ENCODE assay signal across 1 cellular context in genomic region chr1:19665044-19665455, GRCh38.
TF ChIP-seq lines count a peak whose summit lies in the region.

No MANE protein-coding gene starts in this region.

TF ChIP-seq in HepG2, 621 proteins besides CTCF, POLR2A, EP300 and RAD21:
- no peak for TF ChIP-seq ZNF121 (CRISPR knock-in tag; IDR thresholded peaks at IDR 0.05)
- no peak for TF ChIP-seq ZNF562 (CRISPR knock-in tag; IDR thresholded peaks at IDR 0.05; ENCODE audit: borderline replicate concordance)
- TF ChIP-seq, protein P1, sequence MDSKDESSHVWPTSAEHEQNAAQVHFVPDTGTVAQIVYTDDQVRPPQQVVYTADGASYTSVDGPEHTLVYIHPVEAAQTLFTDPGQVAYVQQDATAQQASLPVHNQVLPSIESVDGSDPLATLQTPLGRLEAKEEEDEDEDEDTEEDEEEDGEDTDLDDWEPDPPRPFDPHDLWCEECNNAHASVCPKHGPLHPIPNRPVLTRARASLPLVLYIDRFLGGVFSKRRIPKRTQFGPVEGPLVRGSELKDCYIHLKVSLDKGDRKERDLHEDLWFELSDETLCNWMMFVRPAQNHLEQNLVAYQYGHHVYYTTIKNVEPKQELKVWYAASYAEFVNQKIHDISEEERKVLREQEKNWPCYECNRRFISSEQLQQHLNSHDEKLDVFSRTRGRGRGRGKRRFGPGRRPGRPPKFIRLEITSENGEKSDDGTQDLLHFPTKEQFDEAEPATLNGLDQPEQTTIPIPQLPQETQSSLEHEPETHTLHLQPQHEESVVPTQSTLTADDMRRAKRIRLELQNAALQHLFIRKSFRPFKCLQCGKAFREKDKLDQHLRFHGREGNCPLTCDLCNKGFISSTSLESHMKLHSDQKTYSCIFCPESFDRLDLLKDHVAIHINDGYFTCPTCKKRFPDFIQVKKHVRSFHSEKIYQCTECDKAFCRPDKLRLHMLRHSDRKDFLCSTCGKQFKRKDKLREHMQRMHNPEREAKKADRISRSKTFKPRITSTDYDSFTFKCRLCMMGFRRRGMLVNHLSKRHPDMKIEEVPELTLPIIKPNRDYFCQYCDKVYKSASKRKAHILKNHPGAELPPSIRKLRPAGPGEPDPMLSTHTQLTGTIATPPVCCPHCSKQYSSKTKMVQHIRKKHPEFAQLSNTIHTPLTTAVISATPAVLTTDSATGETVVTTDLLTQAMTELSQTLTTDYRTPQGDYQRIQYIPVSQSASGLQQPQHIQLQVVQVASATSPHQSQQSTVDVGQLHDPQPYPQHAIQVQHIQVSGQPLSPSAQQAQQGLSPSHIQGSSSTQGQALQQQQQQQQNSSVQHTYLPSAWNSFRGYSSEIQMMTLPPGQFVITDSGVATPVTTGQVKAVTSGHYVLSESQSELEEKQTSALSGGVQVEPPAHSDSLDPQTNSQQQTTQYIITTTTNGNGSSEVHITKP (CRISPR knock-in tag; IDR thresholded peaks at IDR 0.05; ENCODE audit: low read depth): no peak
- no peak for TF ChIP-seq ZNF329 (CRISPR knock-in tag; IDR thresholded peaks at IDR 0.05; ENCODE audit: low read depth)
- TF ChIP-seq, protein P2, sequence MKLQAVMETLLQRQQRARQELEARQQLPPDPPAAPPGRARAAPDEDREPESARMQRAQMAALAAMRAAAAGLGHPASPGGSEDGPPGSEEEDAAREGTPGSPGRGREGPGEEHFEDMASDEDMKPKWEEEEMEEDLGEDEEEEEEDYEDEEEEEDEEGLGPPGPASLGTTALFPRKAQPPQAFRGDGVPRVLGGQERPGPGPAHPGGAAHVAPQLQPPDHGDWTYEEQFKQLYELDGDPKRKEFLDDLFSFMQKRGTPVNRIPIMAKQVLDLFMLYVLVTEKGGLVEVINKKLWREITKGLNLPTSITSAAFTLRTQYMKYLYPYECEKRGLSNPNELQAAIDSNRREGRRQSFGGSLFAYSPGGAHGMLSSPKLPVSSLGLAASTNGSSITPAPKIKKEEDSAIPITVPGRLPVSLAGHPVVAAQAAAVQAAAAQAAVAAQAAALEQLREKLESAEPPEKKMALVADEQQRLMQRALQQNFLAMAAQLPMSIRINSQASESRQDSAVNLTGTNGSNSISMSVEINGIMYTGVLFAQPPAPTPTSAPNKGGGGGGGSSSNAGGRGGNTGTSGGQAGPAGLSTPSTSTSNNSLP (IDR thresholded peaks at IDR 0.05; ENCODE audit: low read depth, low read length): no peak
- TF ChIP-seq SALL1 (CRISPR knock-in tag; IDR thresholded peaks at IDR 0.05): no peak
- no peak for TF ChIP-seq ZNF33A (CRISPR knock-in tag; IDR thresholded peaks at IDR 0.05; ENCODE audit: borderline replicate concordance)
- no peak for TF ChIP-seq PAX8 (CRISPR knock-in tag; IDR thresholded peaks at IDR 0.05; ENCODE audit: borderline replicate concordance)
- TF ChIP-seq HNRNPUL1 (IDR thresholded peaks at IDR 0.05; ENCODE audit: low read depth, low read length): no peak
- TF ChIP-seq KLF11 (CRISPR knock-in tag; IDR thresholded peaks at IDR 0.05): no peak
- no peak for TF ChIP-seq ZNF24 (IDR thresholded peaks at IDR 0.05)
- TF ChIP-seq SRF (IDR thresholded peaks at IDR 0.05; ENCODE audit: low read depth, low read length): no peak
- no peak for TF ChIP-seq TMF1 (CRISPR knock-in tag; IDR thresholded peaks at IDR 0.05; ENCODE audit: low read depth)
- TF ChIP-seq ZNF569 (CRISPR knock-in tag; IDR thresholded peaks at IDR 0.05; ENCODE audit: borderline replicate concordance): no peak
- TF ChIP-seq, protein P3, sequence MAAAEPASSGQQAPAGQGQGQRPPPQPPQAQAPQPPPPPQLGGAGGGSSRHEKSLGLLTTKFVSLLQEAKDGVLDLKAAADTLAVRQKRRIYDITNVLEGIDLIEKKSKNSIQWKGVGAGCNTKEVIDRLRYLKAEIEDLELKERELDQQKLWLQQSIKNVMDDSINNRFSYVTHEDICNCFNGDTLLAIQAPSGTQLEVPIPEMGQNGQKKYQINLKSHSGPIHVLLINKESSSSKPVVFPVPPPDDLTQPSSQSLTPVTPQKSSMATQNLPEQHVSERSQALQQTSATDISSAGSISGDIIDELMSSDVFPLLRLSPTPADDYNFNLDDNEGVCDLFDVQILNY (CRISPR knock-in tag; conservative IDR thresholded peaks at IDR 0.05): no peak
- no peak for TF ChIP-seq ZNF264 (CRISPR knock-in tag; IDR thresholded peaks at IDR 0.05)
- no peak for TF ChIP-seq ZBTB34 (CRISPR knock-in tag; IDR thresholded peaks at IDR 0.05)
- no peak for TF ChIP-seq ZNF784 (CRISPR knock-in tag; IDR thresholded peaks at IDR 0.05; ENCODE audit: borderline replicate concordance)
- no peak; the same call in 1 of the 2 replicates for TF ChIP-seq ZNF777 (CRISPR knock-in tag; IDR thresholded peaks at IDR 0.05)
- TF ChIP-seq, protein P4, sequence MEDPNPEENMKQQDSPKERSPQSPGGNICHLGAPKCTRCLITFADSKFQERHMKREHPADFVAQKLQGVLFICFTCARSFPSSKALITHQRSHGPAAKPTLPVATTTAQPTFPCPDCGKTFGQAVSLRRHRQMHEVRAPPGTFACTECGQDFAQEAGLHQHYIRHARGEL (CRISPR knock-in tag; IDR thresholded peaks at IDR 0.05): no peak
TF ChIP-seq in HepG2: peak in this region for 0.
